In the genomic region with DNA sequence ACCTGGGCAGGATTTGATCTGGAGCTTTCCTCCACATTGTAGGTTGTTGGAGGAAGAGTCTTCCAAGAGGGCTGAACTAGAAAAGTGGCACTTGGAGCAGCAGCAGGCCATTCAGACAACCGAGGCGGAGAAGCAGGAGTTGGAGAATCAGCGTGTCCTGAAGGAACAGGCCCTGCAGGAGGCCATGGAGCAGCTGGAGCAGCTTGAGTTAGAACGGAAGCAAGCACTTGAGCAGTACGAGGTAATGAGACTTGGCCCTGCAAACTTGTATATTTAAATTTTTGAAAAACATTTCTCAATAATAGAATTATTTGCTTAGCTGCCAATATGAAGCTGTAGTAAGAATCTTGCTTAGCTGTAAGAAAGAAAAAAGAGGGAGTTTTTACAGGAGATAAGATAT, we compare ENCODE assay signal across 15 cellular contexts.
DNase-seq lines count a peak whose midpoint lies in the region; ATAC-seq and TF ChIP-seq lines count a peak whose summit lies in the region.
"Had no signal": no experiment of that assay in that cellular context is flagged by ENCODE, and none has a peak within 500 bp of the region (broad histone marks: within the 10 kb centered on the region; RNA-seq: fewer than 3 reads in every experiment).

No MANE protein-coding gene starts in this region.

- no peak overlapping the region for H3K4me3 ChIP-seq in SU-DHL-6 (ENCODE audit: insufficient read depth, low read length, poor library complexity, severe bottlenecking)
- H3K4me3 ChIP-seq in lower lobe of right lung = no peak overlapping the region
- H3K4me3 ChIP-seq in tibial artery = no peak overlapping the region
- H3K4me3 ChIP-seq: ovary, skin epidermis had no signal

- H3K27ac ChIP-seq in SU-DHL-6 (ENCODE audit: low read depth, low read length) (peak overlapping the region; percentile 95), lower lobe of right lung (peak overlapping the region; percentile 32), tibial artery (peak overlapping the region; percentile 8 to 54)
- H3K27ac ChIP-seq: KMS-11, ovary had no signal

- intact Hi-C loops in lower lobe of right lung (cut with DNase I) = no loop called here
- intact Hi-C loops in tibial artery (cut with DNase I; ENCODE audit: low total_unique reads) = no loop called here

- DNase-seq in HFFc6 (no peak), lower lobe of right lung (peak; percentile 58), tibial artery (no peak), NCI-H2227 (lab: John Stamatoyannopoulos, UW; ENCODE audit: unreplicated experiment) (no peak), ecto neural progenitor cell (ENCODE audit: low spot score) (no peak), kidney tubule cell (ENCODE audit: low spot score) (no peak)
- no peak for DNase-seq in stimulated activated CD4-positive, alpha-beta T cell treated with anti-CD3 and anti-CD28 coated beads, Interleukin-12 subunit alpha, Interleukin-12 subunit beta, amount 100 ng/mL, for 4 hours
- DNase-seq: ovary, SHP77 treated with DMSO at 0.1 percent for 48 hours had no signal

- peaks cover 40% of the 10 kb centered on the region for H3K79me2 ChIP-seq in SU-DHL-6 (ENCODE audit: insufficient read depth, low read length)

- H3K27me3 ChIP-seq in SU-DHL-6 (ENCODE audit: low read length) = no peaks in the 10 kb centered on the region
- H3K27me3 ChIP-seq in lower lobe of right lung (ENCODE audit: low read depth) = no peaks in the 10 kb centered on the region
- no peaks in the 10 kb centered on the region for H3K27me3 ChIP-seq in tibial artery
- H3K27me3 ChIP-seq: ovary had no signal

- no peak overlapping the region for H3K4me3 Mint-ChIP-seq in HFFc6
- H3K4me3 Mint-ChIP-seq: activated CD4-positive, alpha-beta T cell treated with anti-CD3 and anti-CD28 coated beads for 36 hours; activated naive CD4-positive, alpha-beta T cell treated with anti-CD3 and anti-CD28 coated beads, Interleukin-2, amount 10 ng/mL, durations not matched to agents 7 days and 5 days; stimulated activated naive CD8-positive, alpha-beta T cell treated with anti-CD3 and anti-CD28 coated beads, Interleukin-15, Interleukin-2, amounts not matched to agents 100 ng/mL and 50 ng/mL, for 24 hours had no signal

- ATAC-seq in lower lobe of right lung = peak; percentile 79 to 81

- no peaks in the 10 kb centered on the region; the same call in none of the 2 replicates for H3K27me3 Mint-ChIP-seq in HFFc6 (ENCODE audit: insufficient read depth)
- H3K27me3 Mint-ChIP-seq: activated CD4-positive, alpha-beta T cell treated with anti-CD3 and anti-CD28 coated beads for 36 hours; stimulated activated naive CD8-positive, alpha-beta T cell treated with anti-CD3 and anti-CD28 coated beads, Interleukin-15, Interleukin-2, amounts not matched to agents 100 ng/mL and 50 ng/mL, for 24 hours had no signal

- TF ChIP-seq CTCF in HFFc6 (IDR thresholded peaks at IDR 0.05) = no peak
- TF ChIP-seq CTCF in SU-DHL-6 (IDR thresholded peaks at IDR 0.05; ENCODE audit: insufficient read depth, low read length, poor library complexity, severe bottlenecking) = no peak
- no peak for TF ChIP-seq CTCF in lower lobe of right lung (IDR thresholded peaks at IDR 0.05)
- no peak for TF ChIP-seq CTCF in tibial artery (IDR thresholded peaks at IDR 0.05)

- H4K20me1 ChIP-seq in SU-DHL-6 (ENCODE audit: low read depth, low read length) = no peaks in the 10 kb centered on the region

- H3K36me3 ChIP-seq in SU-DHL-6 (ENCODE audit: low read length) (peaks cover 66% of the 10 kb centered on the region), lower lobe of right lung (peaks cover 57% of the 10 kb centered on the region), tibial artery (peaks cover 17 to 56% (median 45%) of the 10 kb centered on the region in 3 donors)
- H3K36me3 ChIP-seq: ovary had no signal

- no peaks in the 10 kb centered on the region for H3K9me3 Mint-ChIP-seq in HFFc6
- H3K9me3 Mint-ChIP-seq: activated naive CD4-positive, alpha-beta T cell treated with anti-CD3 and anti-CD28 coated beads, Interleukin-2, amount 10 ng/mL, durations not matched to agents 7 days and 5 days; stimulated activated naive CD8-positive, alpha-beta T cell treated with anti-CD3 and anti-CD28 coated beads, Interleukin-15, Interleukin-2, amounts not matched to agents 100 ng/mL and 50 ng/mL, for 24 hours had no signal

- no peaks in the 10 kb centered on the region for H3K9me2 ChIP-seq in SU-DHL-6 (replicated peaks; ENCODE audit: insufficient read depth, low read length)

- H3K4me2 ChIP-seq in SU-DHL-6 (ENCODE audit: low read depth, low read length, poor library complexity, severe bottlenecking) = peak overlapping the region; percentile 69
- H3K4me2 ChIP-seq: KMS-11 had no signal

- H3K27ac Mint-ChIP-seq in HFFc6 = peak overlapping the region; percentile 52; the same call in 1 of the 2 replicates
- H3K27ac Mint-ChIP-seq: activated CD4-positive, alpha-beta T cell treated with anti-CD3 and anti-CD28 coated beads for 36 hours; activated naive CD4-positive, alpha-beta T cell treated with anti-CD3 and anti-CD28 coated beads, Interleukin-2, amount 10 ng/mL, durations not matched to agents 7 days and 5 days; stimulated activated naive CD8-positive, alpha-beta T cell treated with anti-CD3 and anti-CD28 coated beads, Interleukin-15, Interleukin-2, amounts not matched to agents 100 ng/mL and 50 ng/mL, for 24 hours had no signal

- H3K9ac ChIP-seq in SU-DHL-6 (ENCODE audit: low read length) = peak overlapping the region; percentile 39
- H3K9ac ChIP-seq: KMS-11 had no signal

- H3K4me1 ChIP-seq in lower lobe of right lung (peaks cover 28% of the 10 kb centered on the region), tibial artery (peaks cover 0 to 21% (median 9%) of the 10 kb centered on the region in 4 donors)

- peaks cover 44% of the 10 kb centered on the region for H3K4me1 Mint-ChIP-seq in HFFc6 (ENCODE audit: low read depth)

- H3K9me3 ChIP-seq in SU-DHL-6 (ENCODE audit: insufficient read depth, low read length) (no peaks in the 10 kb centered on the region), lower lobe of right lung (no peaks in the 10 kb centered on the region), tibial artery (no peaks in the 10 kb centered on the region)
- H3K9me3 ChIP-seq: ovary had no signal

- no peak overlapping the region for H2AFZ ChIP-seq in SU-DHL-6 (ENCODE audit: low read depth, low read length, severe bottlenecking)

- H3K36me3 Mint-ChIP-seq in HFFc6 (ENCODE audit: low read depth) = peaks cover 15% of the 10 kb centered on the region
- H3K36me3 Mint-ChIP-seq: activated naive CD4-positive, alpha-beta T cell treated with anti-CD3 and anti-CD28 coated beads, Interleukin-2, amount 10 ng/mL, durations not matched to agents 7 days and 5 days had no signal

- H3F3A ChIP-seq in SU-DHL-6 (ENCODE audit: insufficient read depth) = peaks cover 86% of the 10 kb centered on the region

Comparison
In these comparisons a context has a peak if more than half of its experiments do, and no peak if none do; other contexts are left out.
1. H3K27ac ChIP-seq: peak in every context shown above with its lines; median percentile 95 in SU-DHL-6; 32 in lower lobe of right lung; 31 in tibial artery.